ENCODE assay signal across 8 cellular contexts in genomic region chr3:128052831-128053419, GRCh38. TPM values are rescaled to one million over a fixed set of nuclear protein-coding genes. Genes with fewer than 3 reads are reported as not detected.
A peak's percentile ranks its signal among the peaks of the same experiment; 100 is the strongest.
DNase-seq lines count a peak whose midpoint lies in the region; TF ChIP-seq lines count a peak whose summit lies in the region.

No MANE protein-coding gene starts in this region.

- CTCF ChIA-PET in activated naive CD4-positive, alpha-beta T cell treated with anti-CD3 and anti-CD28 coated beads, Interleukin-2, amount 10 ng/mL, durations not matched to agents 7 days and 5 days (lab: Charles Lee): interaction anchor here (1.4 to 1.7 kb wide), 2 partner anchors 16 to 80 kb away, joined by 4 to 6 read pairs; no protein-coding TSS in a partner anchor

- H3K36me3 ChIP-seq in hepatocyte (replicated peaks; ENCODE audit: insufficient read depth, low read depth) (no peaks in the 10 kb centered on the region), smooth muscle cell (ENCODE audit: low read depth) (peaks cover 12% of the 10 kb centered on the region)

- H3K27ac ChIP-seq in hepatocyte (peak overlapping the region; percentile 96), smooth muscle cell (ENCODE audit: low read depth) (peak overlapping the region; percentile 97)

- peak overlapping the region; percentile 97 for H3K9ac ChIP-seq in smooth muscle cell (ENCODE audit: low read depth)

- H3F3A ChIP-seq in smooth muscle cell (ENCODE audit: low read depth): peaks cover 9% of the 10 kb centered on the region

- H3K27me3 ChIP-seq in hepatocyte (no peaks in the 10 kb centered on the region), smooth muscle cell (ENCODE audit: low read depth) (peaks cover 10% of the 10 kb centered on the region)

- H2AFZ ChIP-seq in hepatocyte: peak overlapping the region; percentile 59
- peak overlapping the region; percentile 16 for H2AFZ ChIP-seq in smooth muscle cell (ENCODE audit: low read depth)

- H3K4me1 ChIP-seq in hepatocyte (ENCODE audit: insufficient read depth) (peaks cover 25% of the 10 kb centered on the region), smooth muscle cell (ENCODE audit: low read depth) (peaks cover 18% of the 10 kb centered on the region)

- WGBS in hepatocyte (ENCODE audit: low lambda C conversion rate, missing lambda C conversion rate): 2% methylated on average over 10 of the region's 10 CpGs
- WGBS in smooth muscle cell (ENCODE audit: low lambda C conversion rate): 9% methylated on average over 10 of the region's 10 CpGs

- H4K20me1 ChIP-seq in hepatocyte (ENCODE audit: insufficient read depth, poor library complexity, severe bottlenecking) (peaks cover 36% of the 10 kb centered on the region), smooth muscle cell (ENCODE audit: low read depth) (peaks cover 52% of the 10 kb centered on the region)

- peaks cover 43% of the 10 kb centered on the region for H3K4me1 Mint-ChIP-seq in activated naive CD4-positive, alpha-beta T cell treated with anti-CD3 and anti-CD28 coated beads, Interleukin-2, amount 10 ng/mL, durations not matched to agents 7 days and 5 days
- peaks cover 43% of the 10 kb centered on the region for H3K4me1 Mint-ChIP-seq in activated T-helper 1 cell treated with anti-CD3 and anti-CD28 coated beads, Interleukin-12 subunit alpha, Interleukin-12 subunit beta, Interleukin-2, Interleukin-4 antibody, amounts not matched to agents 30 ng/mL and 10 ng/mL and 1 ng/mL, durations not matched to agents 14 hours and 24 hours and 36 hours (ENCODE audit: low read depth)

- no peaks in the 10 kb centered on the region for H3K9me3 Mint-ChIP-seq in activated naive CD4-positive, alpha-beta T cell treated with anti-CD3 and anti-CD28 coated beads, Interleukin-2, amount 10 ng/mL, durations not matched to agents 7 days and 5 days
- no peaks in the 10 kb centered on the region for H3K9me3 Mint-ChIP-seq in activated T-helper 1 cell treated with anti-CD3 and anti-CD28 coated beads, Interleukin-12 subunit alpha, Interleukin-12 subunit beta, Interleukin-2, Interleukin-4 antibody, amounts not matched to agents 30 ng/mL and 10 ng/mL and 1 ng/mL, durations not matched to agents 14 hours and 24 hours and 36 hours

- no peak for DNase-seq in activated naive CD4-positive, alpha-beta T cell treated with anti-CD3 and anti-CD28 coated beads, Interleukin-2, amount 10 ng/mL, durations not matched to agents 7 days and 5 days
- no peak for DNase-seq in activated naive CD4-positive, alpha-beta T cell treated with anti-CD3 and anti-CD28 coated beads, Interleukin-2, amount 50 U/mL, for 16 hours
- DNase-seq in activated T-helper 1 cell treated with anti-CD3 and anti-CD28 coated beads, Interleukin-12 subunit alpha, Interleukin-12 subunit beta, Interleukin-2, Interleukin-4 antibody, amounts not matched to agents 30 ng/mL and 10 ng/mL and 1 ng/mL, durations not matched to agents 14 hours and 24 hours and 36 hours (ENCODE audit: low spot score): no peak
- peak; percentile 59 for DNase-seq in hepatocyte (ENCODE audit: low spot score)
- DNase-seq in smooth muscle cell (lab: John Stamatoyannopoulos, UW; ENCODE audit: unreplicated experiment): no peak
- DNase-seq in NCI-H774 (lab: John Stamatoyannopoulos, UW): no peak
- no peak for DNase-seq in activated CD8-positive, alpha-beta memory T cell treated with anti-CD3 and anti-CD28 coated beads for 24 hours
- no peak for DNase-seq in SKM-1 (lab: John Stamatoyannopoulos, UW; ENCODE audit: unreplicated experiment)

- peak overlapping the region; percentile 79 for H3K4me2 ChIP-seq in hepatocyte
- peak overlapping the region; percentile 94 for H3K4me2 ChIP-seq in smooth muscle cell

- peak overlapping the region; percentile 99 for H3K27ac Mint-ChIP-seq in activated naive CD4-positive, alpha-beta T cell treated with anti-CD3 and anti-CD28 coated beads, Interleukin-2, amount 10 ng/mL, durations not matched to agents 7 days and 5 days
- H3K27ac Mint-ChIP-seq in activated T-helper 1 cell treated with anti-CD3 and anti-CD28 coated beads, Interleukin-12 subunit alpha, Interleukin-12 subunit beta, Interleukin-2, Interleukin-4 antibody, amounts not matched to agents 30 ng/mL and 10 ng/mL and 1 ng/mL, durations not matched to agents 14 hours and 24 hours and 36 hours: peak overlapping the region; percentile 96

- H3K36me3 Mint-ChIP-seq in activated naive CD4-positive, alpha-beta T cell treated with anti-CD3 and anti-CD28 coated beads, Interleukin-2, amount 10 ng/mL, durations not matched to agents 7 days and 5 days: peaks cover 37% of the 10 kb centered on the region
- peaks cover 33% of the 10 kb centered on the region for H3K36me3 Mint-ChIP-seq in activated T-helper 1 cell treated with anti-CD3 and anti-CD28 coated beads, Interleukin-12 subunit alpha, Interleukin-12 subunit beta, Interleukin-2, Interleukin-4 antibody, amounts not matched to agents 30 ng/mL and 10 ng/mL and 1 ng/mL, durations not matched to agents 14 hours and 24 hours and 36 hours (ENCODE audit: low read depth)

- H3K9me2 ChIP-seq in hepatocyte (replicated peaks; ENCODE audit: insufficient read depth): no peaks in the 10 kb centered on the region

- no peak for TF ChIP-seq CTCF in hepatocyte (IDR thresholded peaks at IDR 0.05; ENCODE audit: poor library complexity)
- TF ChIP-seq CTCF in smooth muscle cell (IDR thresholded peaks at IDR 0.05; ENCODE audit: borderline replicate concordance, insufficient read depth, poor library complexity, severe bottlenecking): no peak

- peaks cover 13% of the 10 kb centered on the region for H3K27me3 Mint-ChIP-seq in activated naive CD4-positive, alpha-beta T cell treated with anti-CD3 and anti-CD28 coated beads, Interleukin-2, amount 10 ng/mL, durations not matched to agents 7 days and 5 days
- peaks cover 5% of the 10 kb centered on the region for H3K27me3 Mint-ChIP-seq in activated T-helper 1 cell treated with anti-CD3 and anti-CD28 coated beads, Interleukin-12 subunit alpha, Interleukin-12 subunit beta, Interleukin-2, Interleukin-4 antibody, amounts not matched to agents 30 ng/mL and 10 ng/mL and 1 ng/mL, durations not matched to agents 14 hours and 24 hours and 36 hours (ENCODE audit: insufficient read depth)

- H3K79me2 ChIP-seq in hepatocyte (peaks cover 52% of the 10 kb centered on the region), smooth muscle cell (ENCODE audit: low read depth) (peaks cover 48% of the 10 kb centered on the region)

- peak overlapping the region; percentile 100 for H3K4me3 Mint-ChIP-seq in activated naive CD4-positive, alpha-beta T cell treated with anti-CD3 and anti-CD28 coated beads, Interleukin-2, amount 10 ng/mL, durations not matched to agents 7 days and 5 days
- H3K4me3 Mint-ChIP-seq in activated T-helper 1 cell treated with anti-CD3 and anti-CD28 coated beads, Interleukin-12 subunit alpha, Interleukin-12 subunit beta, Interleukin-2, Interleukin-4 antibody, amounts not matched to agents 30 ng/mL and 10 ng/mL and 1 ng/mL, durations not matched to agents 14 hours and 24 hours and 36 hours: peak overlapping the region; percentile 99

- H3K4me3 ChIP-seq in hepatocyte: peak overlapping the region; percentile 73
- peak overlapping the region; percentile 92 for H3K4me3 ChIP-seq in smooth muscle cell

- H3K9me3 ChIP-seq in hepatocyte (ENCODE audit: low read depth) (no peaks in the 10 kb centered on the region), smooth muscle cell (replicated peaks; ENCODE audit: low read depth) (no peaks in the 10 kb centered on the region)

- intact Hi-C loops in activated T-helper 1 cell treated with anti-CD3 and anti-CD28 coated beads, Interleukin-12 subunit alpha, Interleukin-12 subunit beta, Interleukin-2, Interleukin-4 antibody, amounts not matched to agents 30 ng/mL and 10 ng/mL and 1 ng/mL, durations not matched to agents 14 hours and 24 hours and 36 hours (cut with micrococcal nuclease): loop anchor here (1.0 to 10.0 kb wide), 10 partner anchors 22 to 1839 kb away; partner anchors contain the start of genes ABTB1, CHCHD6, EEFSEC and RUVBL1

RNA-seq across cellular contexts. Expression of gene SEC61A1, which starts 0.7 kb away (rescaled TPM):
- total RNA-seq in activated T-helper 1 cell treated with anti-CD3 and anti-CD28 coated beads, Interleukin-12 subunit alpha, Interleukin-12 subunit beta, Interleukin-2, Interleukin-4 antibody, amounts not matched to agents 30 ng/mL and 10 ng/mL and 1 ng/mL, durations not matched to agents 14 hours and 24 hours and 36 hours: 205 and 214 TPM in 2 replicates
- total RNA-seq in hepatocyte (268 and 293 TPM in 2 replicates), smooth muscle cell (324 and 385 TPM in 2 replicates)
- polyA plus RNA-seq in hepatocyte (251 and 299 TPM in 2 replicates), smooth muscle cell (310 and 392 TPM in 2 replicates)
